In genomic region chr15:69414702-69415161, GRCh38 we compare ENCODE assay signal across 8 cellular contexts. TPM values are rescaled to one million over a fixed set of nuclear protein-coding genes. Genes with fewer than 3 reads are reported as not detected.
DNase-seq lines count a peak whose midpoint lies in the region; ATAC-seq and TF ChIP-seq lines count a peak whose summit lies in the region.

No MANE protein-coding gene starts in this region.

- H3K9me3 ChIP-seq in esophagus muscularis mucosa, result no peaks in the 10 kb centered on the region

- H3K27me3 Mint-ChIP-seq in natural killer cell (ENCODE audit: low read depth in 2 of 2), result peaks cover 0 to under 1% of the 10 kb centered on the region in 2 donors

- H3K4me1 ChIP-seq in esophagus muscularis mucosa, result peaks cover 0 to 20% (median 16%) of the 10 kb centered on the region in 4 donors

- no peak for TF ChIP-seq POLR2A in esophagus muscularis mucosa (IDR thresholded peaks at IDR 0.05; ENCODE audit: low read depth)

- H3K4me3 ChIP-seq in esophagus muscularis mucosa, result peak overlapping the region; percentile 83 to 93 (median 85)

- ATAC-seq in GM21515 (IDR thresholded peaks at IDR 0.05; ENCODE audit: unreplicated experiment) (peak; percentile 33), natural killer cell (peak in 2 of 3 donors; percentile 5 to 22)

- 0% methylated on average over 12 of the region's 29 CpGs for WGBS in esophagus muscularis mucosa

- H3K9me3 Mint-ChIP-seq in natural killer cell, result no peaks in the 10 kb centered on the region

- H3K36me3 Mint-ChIP-seq in natural killer cell, result no peaks in the 10 kb centered on the region

- DNase-seq in NCI-H1092 treated with DMSO at 0.1 percent for 48 hours (lab: John Stamatoyannopoulos, UW) (peak; percentile 18), NCI-H1092 (lab: John Stamatoyannopoulos, UW) (no peak), HT1080 (ENCODE audit: low read depth) (peak; percentile 81), UCSD-AML1 (lab: John Stamatoyannopoulos, UW; ENCODE audit: unreplicated experiment) (peak; percentile 43), esophagus muscularis mucosa (ENCODE audit: extremely low spot score) (no peak), natural killer cell (no peak), GOT3 (lab: John Stamatoyannopoulos, UW) (no peak)

- TF ChIP-seq CTCF in esophagus muscularis mucosa (IDR thresholded peaks at IDR 0.05), result no peak
- no peak for TF ChIP-seq CTCF in natural killer cell (IDR thresholded peaks at IDR 0.05)

- intact Hi-C loops in esophagus muscularis mucosa (cut with DNase I), result loop anchor here (5.0 kb wide), 1 partner anchor 38 kb away; the partner anchor contains the start of gene RPLP1
- intact Hi-C loops in natural killer cell (cut with micrococcal nuclease), result loop anchor here (1.0 kb wide), 1 partner anchor 38 kb away; the partner anchor contains the start of gene RPLP1

- no peaks in the 10 kb centered on the region for H3K36me3 ChIP-seq in esophagus muscularis mucosa

- H3K27ac ChIP-seq in esophagus muscularis mucosa (replicated peaks in 1 of 4), result peak overlapping the region; percentile 74 to 90 (median 82)

- H3K27me3 ChIP-seq in esophagus muscularis mucosa, result no peaks in the 10 kb centered on the region

- H3K27ac Mint-ChIP-seq in natural killer cell, result no peak overlapping the region

- H3K4me1 Mint-ChIP-seq in natural killer cell, result peaks cover 5 to 10% of the 10 kb centered on the region in 2 donors

- H3K4me3 Mint-ChIP-seq in natural killer cell, result peak overlapping the region; percentile 79

- no peak for TF ChIP-seq EP300 in esophagus muscularis mucosa (IDR thresholded peaks at IDR 0.05)

RNA-seq across cellular contexts. Expression of gene KIF23, which starts 0.6 kb away (rescaled TPM):
- 63.0 and 64.9 TPM in 2 replicates for total RNA-seq in HT1080 (2014; rRNA removed; shearing (Covaris generic))
- 49.5 and 50.2 TPM in 2 replicates for polyA plus RNA-seq in HT1080 (2015; cell fraction: cytosol; rRNA removed)
- 161 and 165 TPM in 2 replicates for polyA plus RNA-seq in HT1080 (2015; cell fraction: nucleus; rRNA removed)
- total RNA-seq in esophagus muscularis mucosa (1 to 10 TPM; 1.7 to 7.1 (median 4.9) TPM), natural killer cell (1 to 10 TPM; 1.2 to 2.1 (median 1.9) TPM)

RNA-seq across cellular contexts. Expression of gene RPLP1, which starts 37.9 kb away (rescaled TPM):
- total RNA-seq in HT1080 (2014; rRNA removed; shearing (Covaris generic)), result 603 and 752 TPM in 2 replicates
- polyA plus RNA-seq in HT1080 (2015; cell fraction: cytosol; rRNA removed), result 1,158 and 2,089 TPM in 2 replicates
- 325 and 413 TPM in 2 replicates for polyA plus RNA-seq in HT1080 (2015; cell fraction: nucleus; rRNA removed)
- 100 to 1,000 TPM; 460 to 623 (median 514) TPM for total RNA-seq in esophagus muscularis mucosa
- total RNA-seq in natural killer cell, result 1,000 to 10,000 TPM in 1 of 3 donors, 100 to 1,000 TPM in 2; 895 to 1,167 (median 974) TPM

Comparison
In these comparisons a context has a peak if more than half of its experiments do, and no peak if none do; other contexts are left out.
1. DNase-seq: peak in NCI-H1092 treated with DMSO at 0.1 percent for 48 hours (single experiment), HT1080 (single experiment) and UCSD-AML1 (single experiment); none in NCI-H1092 (single experiment), esophagus muscularis mucosa (single experiment), natural killer cell (single experiment) and GOT3 (single experiment).